In genomic region chr16:88086571-88087516, GRCh38 we compare ENCODE assay signal across 18 cellular contexts.
"Had no signal": no experiment of that assay in that cellular context is flagged by ENCODE, and none has a peak within 500 bp of the region (broad histone marks: within the 10 kb centered on the region; RNA-seq: fewer than 3 reads in every experiment).

No MANE protein-coding gene starts in this region.

- ATAC-seq: activated CD8-positive, alpha-beta T cell treated with anti-CD3 and anti-CD28 coated beads for 36 hours; gastroesophageal sphincter; right cardiac atrium; stimulated activated effector memory CD8-positive, alpha-beta T cell treated with anti-CD3 and anti-CD28 coated beads, Interleukin-12 subunit alpha, Interleukin-12 subunit beta, amount 100 ng/mL, for 72 hours; T-helper 17 cell had no signal

- H3K4me3 ChIP-seq: cardiac muscle cell, colonic mucosa, gastroesophageal sphincter, left ventricle myocardium inferior, smooth muscle cell had no signal

- H3K4me1 ChIP-seq: colonic mucosa had no signal

- H3K36me3 ChIP-seq: cardiac muscle cell, colonic mucosa, left ventricle myocardium inferior had no signal

- H3K4me2 ChIP-seq: smooth muscle cell had no signal

- H3K27me3 ChIP-seq: cardiac muscle cell, colonic mucosa had no signal

- H3K9me3 ChIP-seq: colonic mucosa, gastroesophageal sphincter, left ventricle myocardium inferior had no signal

- H3K4me1 Mint-ChIP-seq: neural crest cell; stimulated activated effector memory CD8-positive, alpha-beta T cell treated with anti-CD3 and anti-CD28 coated beads, Interleukin-12 subunit alpha, Interleukin-12 subunit beta, amount 100 ng/mL, for 72 hours; T-helper 17 cell had no signal

- H3K9me3 Mint-ChIP-seq: activated CD8-positive, alpha-beta T cell treated with anti-CD3 and anti-CD28 coated beads for 36 hours; activated naive CD4-positive, alpha-beta T cell treated with anti-CD3 and anti-CD28 coated beads for 36 hours; activated T-helper 1 cell treated with anti-CD3 and anti-CD28 coated beads, Interleukin-12 subunit alpha, Interleukin-12 subunit beta, Interleukin-2, Interleukin-4 antibody, amounts not matched to agents 30 ng/mL and 10 ng/mL and 1 ng/mL, durations not matched to agents 14 hours and 24 hours and 36 hours; neural crest cell; stimulated activated effector memory CD8-positive, alpha-beta T cell treated with anti-CD3 and anti-CD28 coated beads, Interleukin-12 subunit alpha, Interleukin-12 subunit beta, amount 100 ng/mL, for 72 hours had no signal

- DNase-seq: activated CD4-positive, CD25-positive, alpha-beta regulatory T cell treated with anti-CD3 and anti-CD28 coated beads, Interleukin-2, amount 50 U/mL, for 72 hours; activated CD8-positive, alpha-beta memory T cell treated with anti-CD3 and anti-CD28 coated beads, Interleukin-2, amount 50 U/mL, for 48 hours; activated CD8-positive, alpha-beta T cell treated with anti-CD3 and anti-CD28 coated beads for 36 hours; activated naive CD4-positive, alpha-beta T cell treated with anti-CD3 and anti-CD28 coated beads for 36 hours; colonic mucosa; effector CD4-positive, alpha-beta T cell; islet precursor cell; left ventricle myocardium inferior; substantia nigra; T-helper 17 cell; trophoblast cell had no signal

- H3K27me3 Mint-ChIP-seq: activated CD8-positive, alpha-beta T cell treated with anti-CD3 and anti-CD28 coated beads for 36 hours; T-helper 17 cell had no signal

- H3K27ac ChIP-seq: cardiac muscle cell, colonic mucosa, left ventricle myocardium inferior had no signal

- H3K4me3 Mint-ChIP-seq: activated CD8-positive, alpha-beta T cell treated with anti-CD3 and anti-CD28 coated beads for 36 hours; activated naive CD4-positive, alpha-beta T cell treated with anti-CD3 and anti-CD28 coated beads for 36 hours; activated T-helper 1 cell treated with anti-CD3 and anti-CD28 coated beads, Interleukin-12 subunit alpha, Interleukin-12 subunit beta, Interleukin-2, Interleukin-4 antibody, amounts not matched to agents 30 ng/mL and 10 ng/mL and 1 ng/mL, durations not matched to agents 14 hours and 24 hours and 36 hours; neural crest cell; stimulated activated effector memory CD8-positive, alpha-beta T cell treated with anti-CD3 and anti-CD28 coated beads, Interleukin-12 subunit alpha, Interleukin-12 subunit beta, amount 100 ng/mL, for 72 hours; T-helper 17 cell had no signal

- H3K27ac Mint-ChIP-seq: activated CD8-positive, alpha-beta T cell treated with anti-CD3 and anti-CD28 coated beads for 36 hours; activated naive CD4-positive, alpha-beta T cell treated with anti-CD3 and anti-CD28 coated beads for 36 hours; activated T-helper 1 cell treated with anti-CD3 and anti-CD28 coated beads, Interleukin-12 subunit alpha, Interleukin-12 subunit beta, Interleukin-2, Interleukin-4 antibody, amounts not matched to agents 30 ng/mL and 10 ng/mL and 1 ng/mL, durations not matched to agents 14 hours and 24 hours and 36 hours; stimulated activated effector memory CD8-positive, alpha-beta T cell treated with anti-CD3 and anti-CD28 coated beads, Interleukin-12 subunit alpha, Interleukin-12 subunit beta, amount 100 ng/mL, for 72 hours; T-helper 17 cell had no signal
